In the genomic region with DNA sequence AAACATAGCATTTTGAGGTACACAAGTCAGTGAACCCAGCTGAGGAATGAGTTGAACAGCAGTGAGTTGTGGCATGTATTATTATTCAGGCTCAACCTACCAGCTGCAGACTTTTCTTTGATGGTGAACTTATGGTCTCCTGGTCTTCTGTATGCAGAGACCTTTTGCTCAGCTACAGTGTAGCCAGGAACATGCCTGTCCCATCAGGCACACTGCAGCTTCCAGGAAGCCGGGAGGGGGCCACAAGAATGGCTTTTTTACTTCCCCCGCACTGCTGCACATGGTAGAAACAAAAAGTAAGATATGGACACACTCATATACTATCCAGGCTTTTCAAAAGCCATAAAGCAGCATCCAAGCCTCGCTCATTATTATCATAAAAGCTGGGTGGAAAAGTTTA, we compare ENCODE assay signal across 9 cellular contexts.
DNase-seq lines count a peak whose midpoint lies in the region; ATAC-seq and TF ChIP-seq lines count a peak whose summit lies in the region.
"Had no signal": no experiment of that assay in that cellular context is flagged by ENCODE, and none has a peak within 500 bp of the region (broad histone marks: within the 10 kb centered on the region; RNA-seq: fewer than 3 reads in every experiment).

No MANE protein-coding gene starts in this region.

- WGBS in right cardiac atrium, result 31% methylated on average over 3 of the region's 3 CpGs

- intact Hi-C loops in right cardiac atrium (cut with DNase I), result loop anchor here in 1 of 4 donors (5.0 kb wide), 1 partner anchor 68 kb away; the partner anchor contains the start of gene PLPP1

- in situ Hi-C loops in ACHN (cut with HindIII; ENCODE audit: low pct_ligation_motif_present, low pct_unique_long_range_greater_than_20kb, low sequenced_read_pairs), result no loop called here

- no peaks in the 10 kb centered on the region for H3K36me3 ChIP-seq in DOHH2 (ENCODE audit: control insufficient read depth, low read length)
- H3K36me3 ChIP-seq in SJSA1, result no peaks in the 10 kb centered on the region
- no peaks in the 10 kb centered on the region for H3K36me3 ChIP-seq in skeletal muscle tissue (ENCODE audit: control insufficient read depth in 3 of 3, insufficient read depth in 3 of 3, low read length in 3 of 3)

- H3K4me3 ChIP-seq in DOHH2 (ENCODE audit: low read length) (peak overlapping the region; percentile 21; the same call in 1 of the 2 replicates), SJSA1 (no peak overlapping the region), right cardiac atrium (ENCODE audit: low read length) (peak overlapping the region; percentile 27), skeletal muscle tissue (ENCODE audit: low read length in 3 of 3) (peak overlapping the region in 2 of 3 donors; percentile 28 to 60)

- H3K9me3 ChIP-seq in DOHH2 (ENCODE audit: control insufficient read depth, insufficient read depth, low read length) (no peaks in the 10 kb centered on the region), SJSA1 (replicated peaks) (no peaks in the 10 kb centered on the region), right cardiac atrium (ENCODE audit: control insufficient read depth, low read length) (no peaks in the 10 kb centered on the region), skeletal muscle tissue (ENCODE audit: control insufficient read depth in 3 of 3, low read length in 3 of 3) (no peaks in the 10 kb centered on the region)

- peak overlapping the region; percentile 63 to 71 (median 69) for H3K9ac ChIP-seq in skeletal muscle tissue (ENCODE audit: low read depth in 1 of 3, low read length in 3 of 3)

- no peaks in the 10 kb centered on the region for H3K79me2 ChIP-seq in DOHH2 (ENCODE audit: control insufficient read depth, low read length)

- ATAC-seq in right cardiac atrium (no peak), HG03280 (IDR thresholded peaks at IDR 0.05; ENCODE audit: unreplicated experiment) (no peak)

- H3K4me2 ChIP-seq in DOHH2 (ENCODE audit: low read length), result peak overlapping the region; percentile 49

- H3K9me2 ChIP-seq in DOHH2 (replicated peaks; ENCODE audit: control insufficient read depth, low read length), result no peaks in the 10 kb centered on the region

- TF ChIP-seq CTCF in DOHH2 (IDR thresholded peaks at IDR 0.05; ENCODE audit: low read depth, low read length, poor library complexity, severe bottlenecking), result no peak

- H3K27me3 ChIP-seq in DOHH2 (ENCODE audit: control insufficient read depth, low read length), result no peaks in the 10 kb centered on the region
- H3K27me3 ChIP-seq in SJSA1 (replicated peaks), result no peaks in the 10 kb centered on the region
- H3K27me3 ChIP-seq in right cardiac atrium (ENCODE audit: control insufficient read depth, insufficient read depth), result no peaks in the 10 kb centered on the region
- H3K27me3 ChIP-seq in skeletal muscle tissue (ENCODE audit: control insufficient read depth in 3 of 3, insufficient read depth in 3 of 3, low read length in 3 of 3), result no peaks in the 10 kb centered on the region

- H3K27ac ChIP-seq in DOHH2 (ENCODE audit: low read depth, low read length) (no peak overlapping the region), SJSA1 (peak overlapping the region; percentile 94), right cardiac atrium (ENCODE audit: low read length) (peak overlapping the region; percentile 100), skeletal muscle tissue (ENCODE audit: low read depth, low read length) (peak overlapping the region; percentile 93)

- H4K20me1 ChIP-seq in DOHH2 (ENCODE audit: control insufficient read depth, insufficient read depth, low read depth, low read length), result no peaks in the 10 kb centered on the region

- DNase-seq in SJSA1 (ENCODE audit: low read depth in 1 of 2, low spot score in 2 of 2) (peak in 1 of 2 experiments; percentile 20), right cardiac atrium (no peak), NCI-H1694 (lab: John Stamatoyannopoulos, UW) (no peak), hippocampal formation (lab: John Stamatoyannopoulos, UW) (no peak), ACHN (no peak)
- DNase-seq: GDM1 had no signal

- H3K4me1 ChIP-seq in DOHH2 (ENCODE audit: control insufficient read depth, low read length) (peaks cover 17% of the 10 kb centered on the region), SJSA1 (replicated peaks) (peaks cover 69% of the 10 kb centered on the region), right cardiac atrium (ENCODE audit: control insufficient read depth, insufficient read depth, low read length) (peaks cover 25% of the 10 kb centered on the region), skeletal muscle tissue (ENCODE audit: control insufficient read depth in 3 of 3, insufficient read depth in 3 of 3, low read length in 3 of 3) (peaks cover 45 to 58% (median 53%) of the 10 kb centered on the region in 3 donors)

- no peaks in the 10 kb centered on the region for H3F3A ChIP-seq in DOHH2 (ENCODE audit: control insufficient read depth, insufficient read depth)
